In the genomic region with DNA sequence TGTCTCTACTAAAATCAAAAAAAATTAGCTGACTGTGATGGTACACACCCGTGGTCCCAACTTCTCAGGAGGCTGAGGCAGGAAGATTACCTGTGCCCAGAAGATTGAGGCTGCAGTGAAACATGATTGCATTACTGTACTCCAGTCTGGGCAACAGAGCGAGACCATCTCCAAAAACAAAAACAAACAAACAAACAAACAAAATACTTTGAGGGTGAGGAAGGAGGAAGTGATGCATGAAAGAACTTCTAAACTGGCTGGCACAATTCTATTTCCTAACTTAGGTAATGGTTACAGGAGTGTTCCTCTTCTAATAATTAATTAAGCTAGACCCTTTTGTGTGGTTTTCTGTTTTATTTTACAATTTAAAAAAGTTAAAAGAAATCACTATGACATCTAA, we compare ENCODE assay signal across 20 cellular contexts. TPM values are rescaled to one million over a fixed set of nuclear protein-coding genes. Genes with fewer than 3 reads are reported as not detected.
DNase-seq lines count a peak whose midpoint lies in the region; ATAC-seq and TF ChIP-seq lines count a peak whose summit lies in the region.
"Had no signal": no experiment of that assay in that cellular context is flagged by ENCODE, and none has a peak within 500 bp of the region (broad histone marks: within the 10 kb centered on the region; RNA-seq: fewer than 3 reads in every experiment).

No MANE protein-coding gene starts in this region.

- H3K9me2 ChIP-seq in SU-DHL-6 (replicated peaks; ENCODE audit: insufficient read depth, low read length): no peaks in the 10 kb centered on the region

- peak overlapping the region; percentile 18 for H3K9ac ChIP-seq in SU-DHL-6 (ENCODE audit: low read length)

- peaks cover 27% of the 10 kb centered on the region for H3K4me1 ChIP-seq in CD8-positive, alpha-beta T cell (ENCODE audit: insufficient read depth, low read length)
- H3K4me1 ChIP-seq: foreskin keratinocyte had no signal

- H3K4me1 Mint-ChIP-seq in CD14-positive monocyte (peaks cover 10% of the 10 kb centered on the region), memory B cell (peaks cover 10% of the 10 kb centered on the region)
- peaks cover 35% of the 10 kb centered on the region for H3K4me1 Mint-ChIP-seq in CD8-positive, alpha-beta T cell (ENCODE audit: low read depth)

- H3K4me3 Mint-ChIP-seq in CD14-positive monocyte: no peak overlapping the region
- H3K4me3 Mint-ChIP-seq in CD8-positive, alpha-beta T cell: no peak overlapping the region
- H3K4me3 Mint-ChIP-seq in memory B cell: no peak overlapping the region
- H3K4me3 Mint-ChIP-seq: T-helper 2 cell treated with Interferon-gamma antibody and Interleukin-4, amounts not matched to agents 5 μg/mL and 100 μg/mL, for 36 hours had no signal

- H3K4me2 ChIP-seq in SU-DHL-6 (ENCODE audit: low read depth, low read length, poor library complexity, severe bottlenecking): peak overlapping the region; percentile 60

- H3K79me2 ChIP-seq in SU-DHL-6 (ENCODE audit: insufficient read depth, low read length): peaks cover 100% of the 10 kb centered on the region

- peaks cover 23% of the 10 kb centered on the region for H4K20me1 ChIP-seq in SU-DHL-6 (ENCODE audit: low read depth, low read length)

- H3K9me3 Mint-ChIP-seq in CD14-positive monocyte (no peaks in the 10 kb centered on the region), memory B cell (no peaks in the 10 kb centered on the region)
- H3K9me3 Mint-ChIP-seq in CD8-positive, alpha-beta T cell: no peaks in the 10 kb centered on the region
- H3K9me3 Mint-ChIP-seq: T-helper 2 cell treated with Interferon-gamma antibody and Interleukin-4, amounts not matched to agents 5 μg/mL and 100 μg/mL, for 36 hours had no signal

- no peaks in the 10 kb centered on the region for H3K36me3 ChIP-seq in CD8-positive, alpha-beta T cell (ENCODE audit: insufficient read depth, low read length)
- H3K36me3 ChIP-seq in SU-DHL-6 (ENCODE audit: low read length): peaks cover 29% of the 10 kb centered on the region; the same call in 1 of the 2 replicates

- H3K27me3 Mint-ChIP-seq in CD14-positive monocyte (ENCODE audit: low read depth in 3 of 3) (peaks cover 0 to 4% (median 0%) of the 10 kb centered on the region in 3 donors), memory B cell (no peaks in the 10 kb centered on the region)
- H3K27me3 Mint-ChIP-seq in CD8-positive, alpha-beta T cell (ENCODE audit: low read depth): no peaks in the 10 kb centered on the region
- H3K27me3 Mint-ChIP-seq: progenitor cell of endocrine pancreas had no signal

- no peak overlapping the region for H3K27ac ChIP-seq in CD8-positive, alpha-beta T cell (ENCODE audit: low read depth, low read length)
- H3K27ac ChIP-seq in SU-DHL-6 (ENCODE audit: low read depth, low read length): peak overlapping the region; percentile 71
- H3K27ac ChIP-seq: brain microvascular endothelial cell, epithelial cell of prostate, foreskin keratinocyte had no signal

- no peak for TF ChIP-seq CTCF in CD14-positive monocyte (IDR thresholded peaks at IDR 0.05)
- no peak for TF ChIP-seq CTCF in CD8-positive, alpha-beta T cell (IDR thresholded peaks at IDR 0.05)
- TF ChIP-seq CTCF in SU-DHL-6 (IDR thresholded peaks at IDR 0.05; ENCODE audit: insufficient read depth, low read length, poor library complexity, severe bottlenecking): no peak

- peaks cover 28% of the 10 kb centered on the region for H3F3A ChIP-seq in SU-DHL-6 (ENCODE audit: insufficient read depth)

- CTCF ChIA-PET in CD8-positive, alpha-beta T cell (lab: Charles Lee): interaction anchor here (1.3 kb wide), 1 partner anchor 106 kb away, joined by 3 read pairs; no protein-coding TSS in a partner anchor

- intact Hi-C loops in CD14-positive monocyte (cut with micrococcal nuclease): no loop called here
- intact Hi-C loops in CD8-positive, alpha-beta T cell (cut with DNase I, micrococcal nuclease): no loop called here

- ATAC-seq in CD8-positive, alpha-beta T cell: no peak
- ATAC-seq in memory B cell (ENCODE audit: low read depth): no peak
- no peak for ATAC-seq in HG03521 (IDR thresholded peaks at IDR 0.05; ENCODE audit: unreplicated experiment)
- ATAC-seq: foreskin keratinocyte, HCT116 had no signal

- H3K9me3 ChIP-seq in CD8-positive, alpha-beta T cell (ENCODE audit: low read length): no peaks in the 10 kb centered on the region
- H3K9me3 ChIP-seq in SU-DHL-6 (ENCODE audit: insufficient read depth, low read length): no peaks in the 10 kb centered on the region

- no peak overlapping the region for H2AFZ ChIP-seq in SU-DHL-6 (ENCODE audit: low read depth, low read length, severe bottlenecking)

- DNase-seq in CD14-positive monocyte (ENCODE audit: low spot score) (no peak), memory B cell (ENCODE audit: low spot score in 2 of 2) (no peak), CD1c-positive myeloid dendritic cell (ENCODE audit: extremely low spot score) (no peak), T1000 (lab: John Stamatoyannopoulos, UW) (no peak), HK-2 (ENCODE audit: unreplicated experiment) (no peak)
- DNase-seq in CD8-positive, alpha-beta T cell: no peak
- DNase-seq: activated CD4-positive, alpha-beta T cell treated with anti-CD3 and anti-CD28 coated beads for 1 hour; brain microvascular endothelial cell; foreskin keratinocyte; hypothalamus; IMR-90; kidney; MM.1S; stimulated activated CD4-positive, alpha-beta T cell treated with anti-CD3 and anti-CD28 coated beads, Interleukin-2, amount 100 ng/mL, for 24 hours had no signal

- POLR2A ChIA-PET in CD8-positive, alpha-beta T cell (lab: Charles Lee): interaction anchor here (1.2 kb wide), 1 partner anchor 15 kb away, joined by 3 read pairs; the partner anchor contains the start of gene WAPL

- H3K36me3 Mint-ChIP-seq in CD14-positive monocyte: peaks cover 23 to 50% of the 10 kb centered on the region in 2 donors
- peaks cover 31% of the 10 kb centered on the region for H3K36me3 Mint-ChIP-seq in CD8-positive, alpha-beta T cell
- peaks cover 7% of the 10 kb centered on the region for H3K36me3 Mint-ChIP-seq in memory B cell

- H3K27me3 ChIP-seq in CD8-positive, alpha-beta T cell (ENCODE audit: insufficient read depth, low read length): no peaks in the 10 kb centered on the region
- no peaks in the 10 kb centered on the region for H3K27me3 ChIP-seq in SU-DHL-6 (ENCODE audit: low read length)
- H3K27me3 ChIP-seq: brain microvascular endothelial cell, foreskin keratinocyte had no signal

- H3K27ac Mint-ChIP-seq in CD14-positive monocyte (peak overlapping the region in 4 of 7 donors; percentile 13 to 73 (median 39)), memory B cell (peak overlapping the region; percentile 30)
- peak overlapping the region; percentile 72 for H3K27ac Mint-ChIP-seq in CD8-positive, alpha-beta T cell
- H3K27ac Mint-ChIP-seq: progenitor cell of endocrine pancreas; T-helper 2 cell treated with Interferon-gamma antibody and Interleukin-4, amounts not matched to agents 5 μg/mL and 100 μg/mL, for 36 hours had no signal

- no peak overlapping the region for H3K4me3 ChIP-seq in CD8-positive, alpha-beta T cell (ENCODE audit: low read depth, low read length)
- no peak overlapping the region for H3K4me3 ChIP-seq in SU-DHL-6 (ENCODE audit: insufficient read depth, low read length, poor library complexity, severe bottlenecking)

RNA-seq across cellular contexts. Expression of gene WAPL, which starts 15.5 kb away (rescaled TPM):
- polyA plus RNA-seq in CD14-positive monocyte: 10 to 100 TPM; 18.3 to 26.5 TPM
- 10 to 100 TPM; 35.3 to 36.0 TPM for total RNA-seq in CD8-positive, alpha-beta T cell
